ENCODE assay signal across 23 cellular contexts in genomic region chr5:139693676-139694364, GRCh38. TPM values are rescaled to one million over a fixed set of nuclear protein-coding genes. Genes with fewer than 3 reads are reported as not detected.
DNase-seq lines count a peak whose midpoint lies in the region; FAIRE-seq and TF ChIP-seq lines count a peak whose summit lies in the region.
"Had no signal": no experiment of that assay in that cellular context is flagged by ENCODE, and none has a peak within 500 bp of the region (broad histone marks: within the 10 kb centered on the region; RNA-seq: fewer than 3 reads in every experiment).

No MANE protein-coding gene starts in this region.

- POLR2A ChIA-PET in Caco-2 (lab: Charles Lee) = interaction anchor here (1.6 kb wide), 1 partner anchor 46 kb away, joined by 4 read pairs; the partner anchor contains the start of gene CXXC5

- H3K9me3 Mint-ChIP-seq in Caco-2 (ENCODE audit: unreplicated experiment) (no peaks in the 10 kb centered on the region), endodermal cell (no peaks in the 10 kb centered on the region), neural crest cell (no peaks in the 10 kb centered on the region)
- H3K9me3 Mint-ChIP-seq: activated CD4-positive, alpha-beta memory T cell treated with anti-CD3 and anti-CD28 coated beads, Interleukin-2, amount 10 ng/mL, durations not matched to agents 7 days and 5 days; stimulated activated naive CD8-positive, alpha-beta T cell treated with anti-CD3 and anti-CD28 coated beads, Interleukin-15, Interleukin-2, amounts not matched to agents 100 ng/mL and 50 ng/mL, for 24 hours had no signal

- H3K4me1 Mint-ChIP-seq in Caco-2 (ENCODE audit: low read depth, unreplicated experiment) = peaks cover 17% of the 10 kb centered on the region
- H3K4me1 Mint-ChIP-seq in endodermal cell = peaks cover 33% of the 10 kb centered on the region
- peaks cover 74% of the 10 kb centered on the region for H3K4me1 Mint-ChIP-seq in neural crest cell

- no peak for TF ChIP-seq CTCF in Caco-2 (IDR thresholded peaks at IDR 0.05; ENCODE audit: insufficient read depth in 1 of 2, low read depth in 1 of 2, low read length in 1 of 2, severe bottlenecking in 1 of 2, unreplicated experiment in 1 of 2)
- TF ChIP-seq CTCF in endodermal cell (conservative IDR thresholded peaks at IDR 0.05) = peak; percentile 12
- TF ChIP-seq CTCF in neural crest cell (conservative IDR thresholded peaks at IDR 0.05) = no peak

- BruUV-seq in Caco-2 (replicated peaks; lab: Mats Ljungman, UMichigan) = no TSS peak

- H3K9ac ChIP-seq in endodermal cell (ENCODE audit: extremely low read depth, low read length, poor library complexity, severe bottlenecking) = no peak overlapping the region

- intact Hi-C loops in Caco-2 (cut with micrococcal nuclease; ENCODE audit: unreplicated experiment) = no loop called here

- H3K27me3 Mint-ChIP-seq in Caco-2 (ENCODE audit: insufficient read depth, unreplicated experiment) = no peaks in the 10 kb centered on the region
- H3K27me3 Mint-ChIP-seq in endodermal cell (ENCODE audit: insufficient read depth) = peaks cover 14% of the 10 kb centered on the region
- H3K27me3 Mint-ChIP-seq in neural crest cell (ENCODE audit: low read depth) = peaks cover 13% of the 10 kb centered on the region

- DNase-seq in Caco-2 = no peak
- DNase-seq in RCC 7860 (ENCODE audit: low spot score) = peak; percentile 18
- DNase-seq in endodermal cell = no peak
- DNase-seq in neural crest cell (ENCODE audit: low read depth, low spot score) = no peak
- DNase-seq in NCI-H748 treated with DMSO at 0.1 percent for 48 hours (lab: John Stamatoyannopoulos, UW) = no peak
- DNase-seq in mesenteric fat pad (ENCODE audit: low spot score) = no peak
- DNase-seq in NCI-H510A treated with DMSO at 0.1 percent for 48 hours (lab: John Stamatoyannopoulos, UW) = no peak
- no peak for DNase-seq in RKO (ENCODE audit: low spot score)
- DNase-seq: activated CD4-positive, alpha-beta memory T cell treated with anti-CD3 and anti-CD28 coated beads, Interleukin-2, amount 10 ng/mL, durations not matched to agents 7 days and 5 days; activated T-cell treated with anti-CD3 and anti-CD28 coated beads for 4 hours; amniotic stem cell; CD4-positive, CD25-positive, alpha-beta regulatory T cell; DMS153; GF-D8; left ventricle myocardium superior; NCI-H1092; NCI-H524 treated with DMSO at 0.1 percent for 48 hours; retina; stimulated activated CD4-positive, alpha-beta T cell treated with anti-CD3 and anti-CD28 coated beads, Interleukin-4, amount 100 ng/mL, for 24 hours; T1000; thyroid gland had no signal

- no peak for FAIRE-seq in RCC 7860 (lab: Jason Lieb, UNC)
- FAIRE-seq: GM19239 had no signal

- H3K9me3 ChIP-seq in Caco-2 (no peaks in the 10 kb centered on the region), endodermal cell (ENCODE audit: control insufficient read depth, low read length) (no peaks in the 10 kb centered on the region)
- H3K9me3 ChIP-seq: thyroid gland had no signal

- H3K36me3 Mint-ChIP-seq in Caco-2 (ENCODE audit: insufficient read depth, unreplicated experiment) = peaks cover 43% of the 10 kb centered on the region
- no peaks in the 10 kb centered on the region for H3K36me3 Mint-ChIP-seq in endodermal cell (ENCODE audit: low read depth)
- H3K36me3 Mint-ChIP-seq in neural crest cell (ENCODE audit: low read depth) = no peaks in the 10 kb centered on the region
- H3K36me3 Mint-ChIP-seq: CD4-positive, CD25-positive, alpha-beta regulatory T cell had no signal

- no peaks in the 10 kb centered on the region for H3K27me3 ChIP-seq in Caco-2 (replicated peaks; ENCODE audit: control insufficient read depth, insufficient read depth, low read length)
- no peaks in the 10 kb centered on the region for H3K27me3 ChIP-seq in endodermal cell (ENCODE audit: control insufficient read depth, insufficient read depth, low read length, poor library complexity, severe bottlenecking)
- H3K27me3 ChIP-seq: thyroid gland had no signal

- 92 to 95% methylated on average over 3 of the region's 3 CpGs for WGBS in endodermal cell (ENCODE audit: insufficient coverage in 1 of 2, insufficient read length in 1 of 2), 2 experiments

- H3K4me1 ChIP-seq in Caco-2 (peaks cover 42% of the 10 kb centered on the region), endodermal cell (ENCODE audit: control insufficient read depth, insufficient read depth, low read length) (peaks cover 21% of the 10 kb centered on the region)

- no peaks in the 10 kb centered on the region for H3K36me3 ChIP-seq in Caco-2 (ENCODE audit: control insufficient read depth, insufficient read depth, low read length)
- H3K36me3 ChIP-seq in endodermal cell (ENCODE audit: control insufficient read depth, insufficient read depth, low read length) = no peaks in the 10 kb centered on the region
- H3K36me3 ChIP-seq: thyroid gland had no signal

- CTCF ChIA-PET in Caco-2 (lab: Charles Lee) = interaction anchor here (0.5 to 1.3 kb wide), 3 partner anchors 59 to 83 kb away, joined by 3 to 5 read pairs (median 4); no protein-coding TSS in a partner anchor

- peak overlapping the region; percentile 85 for H3K27ac Mint-ChIP-seq in Caco-2 (ENCODE audit: unreplicated experiment)
- H3K27ac Mint-ChIP-seq in endodermal cell = no peak overlapping the region
- peak overlapping the region; percentile 12 for H3K27ac Mint-ChIP-seq in neural crest cell (ENCODE audit: unreplicated experiment)
- H3K27ac Mint-ChIP-seq: activated CD4-positive, alpha-beta memory T cell treated with anti-CD3 and anti-CD28 coated beads, Interleukin-2, amount 10 ng/mL, durations not matched to agents 7 days and 5 days; CD4-positive, CD25-positive, alpha-beta regulatory T cell; stimulated activated naive CD8-positive, alpha-beta T cell treated with anti-CD3 and anti-CD28 coated beads, Interleukin-15, Interleukin-2, amounts not matched to agents 100 ng/mL and 50 ng/mL, for 24 hours had no signal

- H3K4me3 ChIP-seq in Caco-2 (ENCODE audit: low read depth, low read length) = no peak overlapping the region
- no peak overlapping the region for H3K4me3 ChIP-seq in endodermal cell (ENCODE audit: low read length)
- H3K4me3 ChIP-seq: thyroid gland had no signal

- no peak overlapping the region for H3K27ac ChIP-seq in endodermal cell (ENCODE audit: low read depth, low read length)

- H3K4me3 Mint-ChIP-seq in Caco-2 (ENCODE audit: unreplicated experiment) (no peak overlapping the region), endodermal cell (no peak overlapping the region), neural crest cell (peak overlapping the region; percentile 6)
- H3K4me3 Mint-ChIP-seq: activated CD4-positive, alpha-beta memory T cell treated with anti-CD3 and anti-CD28 coated beads, Interleukin-2, amount 10 ng/mL, durations not matched to agents 7 days and 5 days; stimulated activated naive CD8-positive, alpha-beta T cell treated with anti-CD3 and anti-CD28 coated beads, Interleukin-15, Interleukin-2, amounts not matched to agents 100 ng/mL and 50 ng/mL, for 24 hours had no signal

RNA-seq across cellular contexts. Expression of gene CXXC5, which starts 45.7 kb away (rescaled TPM):
- total RNA-seq in Caco-2 (2022) (79.5 and 92.3 TPM in 2 replicates), endodermal cell (10 to 100 TPM; 50.5 to 67.9 TPM), neural crest cell (29.2 and 30.4 TPM in 2 replicates), mesenteric fat pad (33.0 TPM)
- 107 TPM for polyA plus RNA-seq in endodermal cell (2013, experiment 1 of 2)
- polyA plus RNA-seq in endodermal cell (2013, experiment 2 of 2) = 113 TPM
